2 cellular contexts compared by ENCODE assay signal in the genomic region with DNA sequence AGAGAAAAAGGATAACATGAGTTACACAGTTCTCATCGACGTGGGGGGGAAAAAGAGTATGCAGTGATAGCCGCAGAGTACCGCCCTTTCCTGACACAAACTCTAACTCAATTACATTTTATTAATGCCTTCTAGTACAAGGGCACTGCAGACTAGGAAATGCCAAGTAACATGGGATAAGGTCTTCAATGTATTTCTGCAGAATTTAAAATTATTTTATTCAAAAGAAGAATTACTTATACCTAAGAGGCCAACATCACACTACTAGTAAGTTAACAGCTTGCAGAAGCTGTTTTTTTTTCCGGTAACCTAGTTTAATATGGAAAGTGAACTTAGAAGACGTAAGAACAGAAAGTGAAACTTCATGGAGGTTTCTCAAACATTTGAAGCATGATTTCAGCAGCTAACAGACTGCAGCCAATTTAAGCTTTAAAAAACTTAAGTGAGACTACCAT.
TF ChIP-seq lines count a peak whose summit lies in the region.

No MANE protein-coding gene starts in this region.

TF ChIP-seq in liver, 16 proteins besides CTCF, POLR2A, EP300 and RAD21:
- TF ChIP-seq YY1 (IDR thresholded peaks at IDR 0.05) (no peak), HNF4G (IDR thresholded peaks at IDR 0.05) (no peak), FOXA2 (IDR thresholded peaks at IDR 0.05) (no peak), JUND (IDR thresholded peaks at IDR 0.05) (no peak), REST (IDR thresholded peaks at IDR 0.05) (no peak), RXRA (IDR thresholded peaks at IDR 0.05) (no peak), MAX (IDR thresholded peaks at IDR 0.05) (no peak), SP1 (IDR thresholded peaks at IDR 0.05) (no peak), FOXA1 (IDR thresholded peaks at IDR 0.05) (no peak), EGR1 (IDR thresholded peaks at IDR 0.05; ENCODE audit: low read depth in 2 of 2) (no peak), ATF3 (IDR thresholded peaks at IDR 0.05) (no peak), NR2F2 (IDR thresholded peaks at IDR 0.05) (no peak), TAF1 (conservative IDR thresholded peaks at IDR 0.05) (no peak), GABPA (IDR thresholded peaks at IDR 0.05 in 1 of 2, conservative IDR thresholded peaks at IDR 0.05 in 1 of 2) (no peak), HNF4A (conservative IDR thresholded peaks at IDR 0.05) (no peak)
- TF ChIP-seq, protein P1, sequence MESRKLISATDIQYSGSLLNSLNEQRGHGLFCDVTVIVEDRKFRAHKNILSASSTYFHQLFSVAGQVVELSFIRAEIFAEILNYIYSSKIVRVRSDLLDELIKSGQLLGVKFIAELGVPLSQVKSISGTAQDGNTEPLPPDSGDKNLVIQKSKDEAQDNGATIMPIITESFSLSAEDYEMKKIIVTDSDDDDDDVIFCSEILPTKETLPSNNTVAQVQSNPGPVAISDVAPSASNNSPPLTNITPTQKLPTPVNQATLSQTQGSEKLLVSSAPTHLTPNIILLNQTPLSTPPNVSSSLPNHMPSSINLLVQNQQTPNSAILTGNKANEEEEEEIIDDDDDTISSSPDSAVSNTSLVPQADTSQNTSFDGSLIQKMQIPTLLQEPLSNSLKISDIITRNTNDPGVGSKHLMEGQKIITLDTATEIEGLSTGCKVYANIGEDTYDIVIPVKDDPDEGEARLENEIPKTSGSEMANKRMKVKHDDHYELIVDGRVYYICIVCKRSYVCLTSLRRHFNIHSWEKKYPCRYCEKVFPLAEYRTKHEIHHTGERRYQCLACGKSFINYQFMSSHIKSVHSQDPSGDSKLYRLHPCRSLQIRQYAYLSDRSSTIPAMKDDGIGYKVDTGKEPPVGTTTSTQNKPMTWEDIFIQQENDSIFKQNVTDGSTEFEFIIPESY (IDR thresholded peaks at IDR 0.05), result no peak

TF ChIP-seq in HepG2, 621 proteins besides CTCF, POLR2A, EP300 and RAD21:
- TF ChIP-seq HMGA1 (CRISPR knock-in tag; conservative IDR thresholded peaks at IDR 0.05), result no peak
- TF ChIP-seq KLF9 (CRISPR knock-in tag; IDR thresholded peaks at IDR 0.05; ENCODE audit: low read depth), result no peak
- TF ChIP-seq SP140L (CRISPR knock-in tag; IDR thresholded peaks at IDR 0.05; ENCODE audit: borderline replicate concordance), result no peak
- no peak for TF ChIP-seq POGK (CRISPR knock-in tag; conservative IDR thresholded peaks at IDR 0.05)
- TF ChIP-seq SMAD9 (CRISPR knock-in tag; IDR thresholded peaks at IDR 0.05), result no peak
- TF ChIP-seq BRCA1 (CRISPR knock-in tag; IDR thresholded peaks at IDR 0.05), result no peak
- no peak for TF ChIP-seq PHF21A (CRISPR knock-in tag; IDR thresholded peaks at IDR 0.05)
- no peak for TF ChIP-seq ZNF841 (CRISPR knock-in tag; IDR thresholded peaks at IDR 0.05; ENCODE audit: borderline replicate concordance)
- TF ChIP-seq SETDB1 (CRISPR knock-in tag; IDR thresholded peaks at IDR 0.05; ENCODE audit: borderline replicate concordance), result no peak
- TF ChIP-seq YY1 (IDR thresholded peaks at IDR 0.05; ENCODE audit: insufficient read depth, insufficient replicate concordance, low read depth, low read length), result no peak
- no peak for TF ChIP-seq KIAA2018 (CRISPR knock-in tag; IDR thresholded peaks at IDR 0.05; ENCODE audit: borderline replicate concordance)
- TF ChIP-seq ZNF343 (CRISPR knock-in tag; IDR thresholded peaks at IDR 0.05), result no peak
- no peak for TF ChIP-seq REST (IDR thresholded peaks at IDR 0.05; ENCODE audit: borderline replicate concordance in 1 of 2, low read depth in 1 of 2, low read length in 2 of 2)
- no peak for TF ChIP-seq HCFC1 (IDR thresholded peaks at IDR 0.05; ENCODE audit: low read depth, low read length)
- no peak for TF ChIP-seq ZNF224 (CRISPR knock-in tag; IDR thresholded peaks at IDR 0.05)
- no peak for TF ChIP-seq ZNF329 (CRISPR knock-in tag; IDR thresholded peaks at IDR 0.05; ENCODE audit: low read depth)
- TF ChIP-seq ETS1 (CRISPR knock-in tag; IDR thresholded peaks at IDR 0.05), result no peak
